In the genomic region with DNA sequence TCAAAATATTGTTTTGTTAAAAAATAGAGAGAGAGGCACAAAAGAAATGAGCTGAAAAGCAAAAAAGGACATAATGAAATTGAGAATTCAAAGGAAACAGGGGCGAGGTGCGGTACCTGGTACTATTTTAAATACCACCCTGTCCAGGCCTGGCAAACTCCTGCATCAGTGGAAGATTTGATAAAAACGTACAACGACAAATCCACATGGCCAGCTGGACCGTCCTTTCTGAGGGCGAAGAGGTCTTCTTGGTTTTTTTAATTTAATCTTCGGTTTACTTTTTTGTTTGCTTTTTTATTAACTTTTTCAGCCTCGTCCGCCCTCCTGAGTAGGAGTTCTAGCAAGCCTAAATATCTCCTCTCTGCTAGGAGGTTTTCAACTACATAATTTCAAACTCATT, we compare ENCODE assay signal across 17 cellular contexts. TPM values are rescaled to one million over a fixed set of nuclear protein-coding genes. Genes with fewer than 3 reads are reported as not detected.
A peak's percentile ranks its signal among the peaks of the same experiment; 100 is the strongest.
DNase-seq lines count a peak whose midpoint lies in the region; ATAC-seq and TF ChIP-seq lines count a peak whose summit lies in the region.
"Had no signal": no experiment of that assay in that cellular context is flagged by ENCODE, and none has a peak within 500 bp of the region (broad histone marks: within the 10 kb centered on the region; RNA-seq: fewer than 3 reads in every experiment).

No MANE protein-coding gene starts in this region.

- CTCF ChIA-PET in CD4-positive, alpha-beta T cell (lab: Charles Lee): interaction anchor here (0.8 to 11.0 kb wide), 7 partner anchors 10 to 72 kb away, joined by 3 to 179 read pairs (median 7); partner anchors contain the start of gene BCL11B

- peak overlapping the region; percentile 97 for H3K27ac ChIP-seq in CD4-positive, alpha-beta T cell (ENCODE audit: low read depth, low read length)
- H3K27ac ChIP-seq in KOPT-K1 (ENCODE audit: low read depth, low read length, poor library complexity, severe bottlenecking) (peak overlapping the region; percentile 0), breast epithelium (no peak overlapping the region)
- H3K27ac ChIP-seq: body of pancreas, epithelial cell of prostate, tibial artery had no signal

- ATAC-seq in CD4-positive, alpha-beta T cell (ENCODE audit: poor library complexity): no peak
- ATAC-seq in natural killer cell (no peak), HG02588 (IDR thresholded peaks at IDR 0.05; ENCODE audit: unreplicated experiment) (no peak)
- ATAC-seq: body of pancreas had no signal

- intact Hi-C loops in CD4-positive, alpha-beta T cell (cut with DNase I, micrococcal nuclease): loop anchor here in 1 of 2 experiments (5.0 to 10.0 kb wide), 3 partner anchors 275 to 1658 kb away; partner anchors contain the start of gene EVL
- intact Hi-C loops in natural killer cell (cut with micrococcal nuclease) (loop anchor here (2.0 kb wide), 1 partner anchor 29 kb away; no protein-coding TSS in a partner anchor), breast epithelium (cut with DNase I; ENCODE audit: low total_unique reads) (no loop called here)

- no peaks in the 10 kb centered on the region for H3K27me3 ChIP-seq in CD4-positive, alpha-beta T cell (ENCODE audit: control insufficient read depth, insufficient read depth, low read length)
- H3K27me3 ChIP-seq in BE2C (peaks cover 68% of the 10 kb centered on the region), breast epithelium (peaks cover 0 to 25% of the 10 kb centered on the region in 2 donors)
- H3K27me3 ChIP-seq: body of pancreas had no signal

- no peaks in the 10 kb centered on the region for H3K9me3 Mint-ChIP-seq in CD4-positive, alpha-beta T cell
- no peaks in the 10 kb centered on the region for H3K9me3 Mint-ChIP-seq in activated naive CD8-positive, alpha-beta T cell (ENCODE audit: low read depth)
- H3K9me3 Mint-ChIP-seq in natural killer cell: no peaks in the 10 kb centered on the region

- H3K27me3 Mint-ChIP-seq in CD4-positive, alpha-beta T cell: no peaks in the 10 kb centered on the region
- no peaks in the 10 kb centered on the region for H3K27me3 Mint-ChIP-seq in activated naive CD8-positive, alpha-beta T cell
- no peaks in the 10 kb centered on the region for H3K27me3 Mint-ChIP-seq in natural killer cell (ENCODE audit: low read depth in 2 of 2)

- H3K4me1 ChIP-seq in BE2C (no peaks in the 10 kb centered on the region), breast epithelium (no peaks in the 10 kb centered on the region)
- H3K4me1 ChIP-seq: body of pancreas had no signal

- H3K4me3 Mint-ChIP-seq in CD4-positive, alpha-beta T cell: peak overlapping the region; percentile 100
- H3K4me3 Mint-ChIP-seq in activated naive CD8-positive, alpha-beta T cell: peak overlapping the region; percentile 98
- H3K4me3 Mint-ChIP-seq in natural killer cell: peak overlapping the region; percentile 88

- peaks cover 97% of the 10 kb centered on the region for H3K4me1 Mint-ChIP-seq in CD4-positive, alpha-beta T cell (ENCODE audit: low read depth)
- peaks cover 99% of the 10 kb centered on the region for H3K4me1 Mint-ChIP-seq in activated naive CD8-positive, alpha-beta T cell (ENCODE audit: low read depth)
- H3K4me1 Mint-ChIP-seq in natural killer cell: peaks cover 77 to 93% of the 10 kb centered on the region in 2 donors

- no peak for DNase-seq in CD4-positive, alpha-beta T cell
- no peak for DNase-seq in natural killer cell
- no peak for DNase-seq in BE2C
- DNase-seq in GM10266 (ENCODE audit: extremely low spot score): no peak
- no peak for DNase-seq in breast epithelium (ENCODE audit: low spot score in 2 of 2)
- DNase-seq: activated CD4-positive, alpha-beta T cell treated with anti-CD3 and anti-CD28 coated beads for 1 hour; body of pancreas; GOT3; MV-4-11; NCI-H1930; NCI-H510A; T-helper 9 cell had no signal

- POLR2A ChIA-PET in CD4-positive, alpha-beta T cell (lab: Charles Lee): interaction anchor here (0.7 to 64.5 kb wide), 9 partner anchors 10 to 1282 kb away, joined by 3 to 4389 read pairs (median 40); partner anchors contain the start of gene BCL11B

- H3K4me3 ChIP-seq in BE2C (ENCODE audit: low read depth, low read length): no peak overlapping the region
- H3K4me3 ChIP-seq in breast epithelium: no peak overlapping the region
- H3K4me3 ChIP-seq: body of pancreas, tibial artery had no signal

- H3K27ac Mint-ChIP-seq in CD4-positive, alpha-beta T cell: peak overlapping the region; percentile 99
- H3K27ac Mint-ChIP-seq in activated naive CD8-positive, alpha-beta T cell: peak overlapping the region; percentile 99
- H3K27ac Mint-ChIP-seq in natural killer cell: peak overlapping the region; percentile 93 to 97

- peaks cover 97% of the 10 kb centered on the region for H3K36me3 Mint-ChIP-seq in CD4-positive, alpha-beta T cell (ENCODE audit: low read depth)
- no peaks in the 10 kb centered on the region for H3K36me3 Mint-ChIP-seq in activated naive CD8-positive, alpha-beta T cell
- no peaks in the 10 kb centered on the region for H3K36me3 Mint-ChIP-seq in natural killer cell

- no peak for TF ChIP-seq POLR2A in breast epithelium (IDR thresholded peaks at IDR 0.05)

- TF ChIP-seq CTCF in CD4-positive, alpha-beta T cell (IDR thresholded peaks at IDR 0.05): no peak
- TF ChIP-seq CTCF in natural killer cell (IDR thresholded peaks at IDR 0.05) (no peak), BE2C (IDR thresholded peaks at IDR 0.05; ENCODE audit: low read depth, low read length) (no peak), GM10266 (IDR thresholded peaks at IDR 0.05; ENCODE audit: control insufficient read depth, insufficient read depth, low read depth, missing control alignments) (no peak), breast epithelium (IDR thresholded peaks at IDR 0.05) (no peak)

- H3K9me3 ChIP-seq in CD4-positive, alpha-beta T cell (ENCODE audit: control insufficient read depth, low read length): no peaks in the 10 kb centered on the region
- H3K9me3 ChIP-seq in KOPT-K1 (ENCODE audit: insufficient read depth, low read length, poor library complexity, severe bottlenecking) (no peaks in the 10 kb centered on the region), BE2C (no peaks in the 10 kb centered on the region), breast epithelium (no peaks in the 10 kb centered on the region)
- H3K9me3 ChIP-seq: body of pancreas, tibial artery had no signal

- H3K36me3 ChIP-seq in KOPT-K1 (ENCODE audit: insufficient read depth, low read length) (peaks cover 97% of the 10 kb centered on the region), BE2C (no peaks in the 10 kb centered on the region), breast epithelium (no peaks in the 10 kb centered on the region)
- H3K36me3 ChIP-seq: tibial artery had no signal

RNA-seq across cellular contexts. Expression of gene BCL11B, which starts 11.9 kb away (rescaled TPM):
- 100 to 1,000 TPM; 244 to 254 TPM for total RNA-seq in CD4-positive, alpha-beta T cell
- 10 to 100 TPM; 43.5 to 61.5 (median 56.2) TPM for total RNA-seq in natural killer cell
- polyA plus RNA-seq in BE2C (2012; ENCODE audit: insufficient read depth, insufficient read length, low read depth): not detected
- 1 to 10 TPM in 2 of 3 donors, under 1 TPM in 1; 0.96 to 3.9 (median 2.6) TPM for total RNA-seq in breast epithelium

Comparison
In these comparisons a context has a peak if more than half of its experiments do, and no peak if none do; other contexts are left out.
1. H3K27ac ChIP-seq: peak in CD4-positive, alpha-beta T cell (single experiment) and KOPT-K1 (single experiment); none in breast epithelium (0 of 2).
2. RNA of gene BCL11B, which starts 11.9 kb away (total RNA-seq): 244 to 254 TPM in CD4-positive, alpha-beta T cell and 43.5 to 61.5 TPM in natural killer cell; 0.96 to 3.9 TPM in breast epithelium; every median in the first group is over 4 times any median in the second.
3. Peak in every context shown above with its lines, with median percentiles within 50 percentile points of each other: H3K27ac Mint-ChIP-seq and H3K4me3 Mint-ChIP-seq.